Comparison of ENCODE assay signal across 21 cellular contexts in genomic region chr3:71018794-71019193, GRCh38.
DNase-seq lines count a peak whose midpoint lies in the region; ATAC-seq and TF ChIP-seq lines count a peak whose summit lies in the region.
"Had no signal": no experiment of that assay in that cellular context is flagged by ENCODE, and none has a peak within 500 bp of the region (broad histone marks: within the 10 kb centered on the region; RNA-seq: fewer than 3 reads in every experiment).

No MANE protein-coding gene starts in this region.

- H3K27me3 ChIP-seq in CD4-positive, alpha-beta memory T cell (ENCODE audit: insufficient read depth, low read length) = no peaks in the 10 kb centered on the region
- H3K27me3 ChIP-seq in gastrocnemius medialis = no peaks in the 10 kb centered on the region
- H3K27me3 ChIP-seq in WERI-Rb-1 (ENCODE audit: insufficient read depth, low read depth, severe bottlenecking) = no peaks in the 10 kb centered on the region
- H3K27me3 ChIP-seq: colonic mucosa, MG63, pancreas, upper lobe of left lung had no signal

- no peaks in the 10 kb centered on the region for H3K9me3 ChIP-seq in CD4-positive, alpha-beta memory T cell (ENCODE audit: control insufficient read depth in 1 of 2, low read length in 2 of 2)
- H3K9me3 ChIP-seq in gastrocnemius medialis (no peaks in the 10 kb centered on the region), WERI-Rb-1 (ENCODE audit: severe bottlenecking) (no peaks in the 10 kb centered on the region)
- H3K9me3 ChIP-seq: Caco-2, colonic mucosa, MG63, pancreas, upper lobe of left lung had no signal

- H3K9me3 Mint-ChIP-seq in CD4-positive, alpha-beta memory T cell = peaks cover 0 to 5% (median 0%) of the 10 kb centered on the region in 8 donors
- H3K9me3 Mint-ChIP-seq in stimulated activated effector memory CD8-positive, alpha-beta T cell treated with anti-CD3 and anti-CD28 coated beads, Interleukin-12 subunit alpha, Interleukin-12 subunit beta, amount 100 ng/mL, for 72 hours = no peaks in the 10 kb centered on the region

- TF ChIP-seq CTCF in VCaP (conservative IDR thresholded peaks at IDR 0.05) (no peak), gastrocnemius medialis (IDR thresholded peaks at IDR 0.05 in 4 of 5, conservative IDR thresholded peaks at IDR 0.05 in 1 of 5) (no peak), WERI-Rb-1 (IDR thresholded peaks at IDR 0.05; ENCODE audit: low read depth, low read length) (no peak)

- in situ Hi-C loops in gastrocnemius medialis (cut with MboI; ENCODE audit: low sequenced_read_pairs in 4 of 4) = no loop called here

- no peak for DNase-seq in CD4-positive, alpha-beta memory T cell
- DNase-seq in hippocampal formation (lab: John Stamatoyannopoulos, UW) (peak; percentile 40 to 51), gastrocnemius medialis (no peak), WERI-Rb-1 (no peak)
- DNase-seq in stimulated activated effector memory CD8-positive, alpha-beta T cell treated with anti-CD3 and anti-CD28 coated beads, Interleukin-12 subunit alpha, Interleukin-12 subunit beta, amount 100 ng/mL, for 72 hours (ENCODE audit: low spot score in 2 of 2) = no peak
- DNase-seq: activated naive CD4-positive, alpha-beta T cell treated with anti-CD3 and anti-CD28 coated beads, Interleukin-2, amount 50 U/mL, for 16 hours; activated T-cell treated with anti-CD3 and anti-CD28 coated beads for 4 hours; Caco-2; colonic mucosa; islet precursor cell; MG63; NCI-H1694; NCI-H748 treated with DMSO at 0.1 percent for 48 hours; pancreas; stimulated activated CD4-positive, alpha-beta T cell treated with anti-CD3 and anti-CD28 coated beads, Interleukin-1b, Interleukin-23, amount 100 ng/mL, for 48 hours; stimulated activated naive CD4-positive, alpha-beta T cell treated with Interleukin-2 at 50 U/mL for 16 hours; SW 1271; upper lobe of left lung had no signal

- peak overlapping the region in 6 of 7 donors; percentile 27 to 80 (median 64) for H3K27ac Mint-ChIP-seq in CD4-positive, alpha-beta memory T cell
- H3K27ac Mint-ChIP-seq in stimulated activated effector memory CD8-positive, alpha-beta T cell treated with anti-CD3 and anti-CD28 coated beads, Interleukin-12 subunit alpha, Interleukin-12 subunit beta, amount 100 ng/mL, for 72 hours = peak overlapping the region; percentile 43
- H3K27ac Mint-ChIP-seq: brain had no signal

- peaks cover 27% of the 10 kb centered on the region for H3K4me1 ChIP-seq in CD4-positive, alpha-beta memory T cell (ENCODE audit: insufficient read depth, low read length)
- peaks cover 0 to 6% of the 10 kb centered on the region in 2 donors for H3K4me1 ChIP-seq in gastrocnemius medialis
- H3K4me1 ChIP-seq: colonic mucosa had no signal

- H3K27ac ChIP-seq in CD4-positive, alpha-beta memory T cell (ENCODE audit: low read depth, low read length) = no peak overlapping the region
- H3K27ac ChIP-seq in VCaP (peak overlapping the region; percentile 32), gastrocnemius medialis (no peak overlapping the region), WERI-Rb-1 (no peak overlapping the region)
- H3K27ac ChIP-seq: colonic mucosa, pancreas had no signal

- no peaks in the 10 kb centered on the region for H3K27me3 Mint-ChIP-seq in CD4-positive, alpha-beta memory T cell

- H3K4me1 Mint-ChIP-seq in CD4-positive, alpha-beta memory T cell = peaks cover 35 to 78% (median 54%) of the 10 kb centered on the region in 4 donors
- peaks cover 14% of the 10 kb centered on the region for H3K4me1 Mint-ChIP-seq in stimulated activated effector memory CD8-positive, alpha-beta T cell treated with anti-CD3 and anti-CD28 coated beads, Interleukin-12 subunit alpha, Interleukin-12 subunit beta, amount 100 ng/mL, for 72 hours

- intact Hi-C loops in CD4-positive, alpha-beta memory T cell (cut with micrococcal nuclease) = no loop called here
- intact Hi-C loops in gastrocnemius medialis (cut with DNase I; ENCODE audit: low total_unique reads) = no loop called here

- H3K36me3 Mint-ChIP-seq in CD4-positive, alpha-beta memory T cell = peaks cover 34 to 62% of the 10 kb centered on the region in 2 donors
- peaks cover 77% of the 10 kb centered on the region for H3K36me3 Mint-ChIP-seq in stimulated activated effector memory CD8-positive, alpha-beta T cell treated with anti-CD3 and anti-CD28 coated beads, Interleukin-12 subunit alpha, Interleukin-12 subunit beta, amount 100 ng/mL, for 72 hours

- H3K4me3 Mint-ChIP-seq in CD4-positive, alpha-beta memory T cell = no peak overlapping the region
- H3K4me3 Mint-ChIP-seq in stimulated activated effector memory CD8-positive, alpha-beta T cell treated with anti-CD3 and anti-CD28 coated beads, Interleukin-12 subunit alpha, Interleukin-12 subunit beta, amount 100 ng/mL, for 72 hours = no peak overlapping the region
- H3K4me3 Mint-ChIP-seq: brain had no signal

- POLR2A ChIA-PET in CD4-positive, alpha-beta memory T cell (lab: Charles Lee; ENCODE audit: partially characterized antibody) = interaction anchor here (1.1 kb wide), 1 partner anchor 45 kb away, joined by 3 read pairs; no protein-coding TSS in a partner anchor

- no peak for TF ChIP-seq POLR2A in gastrocnemius medialis (IDR thresholded peaks at IDR 0.05)

- ATAC-seq in stimulated activated effector memory CD8-positive, alpha-beta T cell treated with anti-CD3 and anti-CD28 coated beads, Interleukin-12 subunit alpha, Interleukin-12 subunit beta, amount 100 ng/mL, for 72 hours = no peak
- ATAC-seq in gastrocnemius medialis = no peak
- no peak for ATAC-seq in GM18502 (IDR thresholded peaks at IDR 0.05; ENCODE audit: poor library complexity, unreplicated experiment)
- ATAC-seq: pancreas had no signal

- CTCF ChIA-PET in CD4-positive, alpha-beta memory T cell (lab: Charles Lee; ENCODE audit: partially characterized antibody) = no interaction called here

- peaks cover 11% of the 10 kb centered on the region for H3K36me3 ChIP-seq in CD4-positive, alpha-beta memory T cell (ENCODE audit: insufficient read depth, low read length)
- H3K36me3 ChIP-seq in gastrocnemius medialis (peaks cover 0 to 12% of the 10 kb centered on the region in 2 donors), WERI-Rb-1 (no peaks in the 10 kb centered on the region)
- H3K36me3 ChIP-seq: colonic mucosa had no signal

- H3K4me3 ChIP-seq in CD4-positive, alpha-beta memory T cell (ENCODE audit: low read length in 2 of 2) = no peak overlapping the region
- H3K4me3 ChIP-seq in gastrocnemius medialis (no peak overlapping the region), WERI-Rb-1 (ENCODE audit: low read depth, low read length) (no peak overlapping the region)
- H3K4me3 ChIP-seq: colonic mucosa, MG63, pancreas, upper lobe of left lung had no signal

Comparison
In these comparisons a context has a peak if more than half of its experiments do, and no peak if none do; other contexts are left out.
1. DNase-seq: peak in hippocampal formation (2 of 2); none in CD4-positive, alpha-beta memory T cell (0 of 5), stimulated activated effector memory CD8-positive, alpha-beta T cell treated with anti-CD3 and anti-CD28 coated beads, Interleukin-12 subunit alpha, Interleukin-12 subunit beta, amount 100 ng/mL, for 72 hours (0 of 2), gastrocnemius medialis (0 of 2) and WERI-Rb-1 (single experiment).